ENCODE assay signal across 29 cellular contexts in genomic region chr18:68498185-68498584, GRCh38.
"Had no signal": no experiment of that assay in that cellular context is flagged by ENCODE, and none has a peak within 500 bp of the region (broad histone marks: within the 10 kb centered on the region; RNA-seq: fewer than 3 reads in every experiment).

No MANE protein-coding gene starts in this region.

- H3K4me3 ChIP-seq: breast epithelium, heart right ventricle, mucosa of descending colon, pancreas, prostate gland, upper lobe of left lung, vagina had no signal

- H3K27ac ChIP-seq: breast epithelium, foreskin keratinocyte, heart right ventricle, pancreas, prostate gland, upper lobe of left lung, vagina, WERI-Rb-1 had no signal

- FAIRE-seq: pancreas, small intestine had no signal

- H3K9me3 ChIP-seq: breast epithelium, heart right ventricle, mucosa of descending colon, pancreas, prostate gland, upper lobe of left lung, vagina had no signal

- H3K36me3 ChIP-seq: breast epithelium, heart right ventricle, pancreas, prostate gland, upper lobe of left lung, vagina, WERI-Rb-1 had no signal

- ATAC-seq: activated naive CD8-positive, alpha-beta T cell treated with anti-CD3 and anti-CD28 coated beads, Interleukin-2, amount 50 U/mL, for 24 hours; activated T-cell treated with anti-CD3 and anti-CD28 coated beads, Interleukin-2, amount 50 U/mL, for 4 hours; esophagus mucosa; foreskin keratinocyte; heart right ventricle; mucosa of descending colon; pancreas; sciatic nerve; stimulated activated memory B cell treated with anti-CD40 and anti-IgM and Interleukin-4, amounts not matched to agents 10 μg/mL and 1 μg/mL and 100 μg/mL, for 72 hours; stimulated activated naive CD8-positive, alpha-beta T cell treated with anti-CD3 and anti-CD28 coated beads, Interleukin-15, amount 100 ng/mL, for 72 hours had no signal

- H3K27me3 ChIP-seq: breast epithelium, foreskin keratinocyte, heart right ventricle, pancreas, upper lobe of left lung, vagina had no signal

- H3K4me1 ChIP-seq: breast epithelium, foreskin keratinocyte, heart right ventricle, pancreas, prostate gland, upper lobe of left lung, vagina had no signal

- DNase-seq: activated CD4-positive, alpha-beta memory T cell treated with anti-CD3 and anti-CD28 coated beads, Interleukin-2, amount 10 ng/mL, durations not matched to agents 7 days and 5 days; activated CD4-positive, alpha-beta T cell treated with anti-CD3 and anti-CD28 coated beads, Interleukin-2, amount 10 ng/mL, durations not matched to agents 7 days and 5 days; activated CD4-positive, CD25-positive, alpha-beta regulatory T cell treated with anti-CD3 and anti-CD28 coated beads, Interleukin-2, amount 50 U/mL, for 72 hours; activated naive CD8-positive, alpha-beta T cell treated with anti-CD3 and anti-CD28 coated beads, Interleukin-2, amount 50 U/mL, for 24 hours; activated T-cell treated with anti-CD3 and anti-CD28 coated beads, Interleukin-2, amount 50 U/mL, for 4 hours; central memory CD4-positive, alpha-beta T cell; endodermal cell; foreskin keratinocyte; heart right ventricle; mucosa of descending colon; naive B cell; nucleus accumbens; pancreas; retina; small intestine; stimulated activated CD4-positive, alpha-beta T cell treated with anti-CD3 and anti-CD28 coated beads, Interleukin-1b, Interleukin-23, amount 100 ng/mL, for 48 hours; stimulated activated CD4-positive, alpha-beta T cell treated with anti-CD3 and anti-CD28 coated beads, Interleukin-4, amount 100 ng/mL, for 4 hours; stimulated activated CD8-positive, alpha-beta memory T cell treated with anti-CD3 and anti-CD28 coated beads, Interleukin-4, amount 100 ng/mL, for 48 hours; stimulated activated naive CD8-positive, alpha-beta T cell treated with anti-CD3 and anti-CD28 coated beads, Interleukin-15, amount 100 ng/mL, for 72 hours; substantia nigra; T-helper 9 cell; upper lobe of left lung; WERI-Rb-1 had no signal
